9 cellular contexts compared by ENCODE assay signal in the genomic region with DNA sequence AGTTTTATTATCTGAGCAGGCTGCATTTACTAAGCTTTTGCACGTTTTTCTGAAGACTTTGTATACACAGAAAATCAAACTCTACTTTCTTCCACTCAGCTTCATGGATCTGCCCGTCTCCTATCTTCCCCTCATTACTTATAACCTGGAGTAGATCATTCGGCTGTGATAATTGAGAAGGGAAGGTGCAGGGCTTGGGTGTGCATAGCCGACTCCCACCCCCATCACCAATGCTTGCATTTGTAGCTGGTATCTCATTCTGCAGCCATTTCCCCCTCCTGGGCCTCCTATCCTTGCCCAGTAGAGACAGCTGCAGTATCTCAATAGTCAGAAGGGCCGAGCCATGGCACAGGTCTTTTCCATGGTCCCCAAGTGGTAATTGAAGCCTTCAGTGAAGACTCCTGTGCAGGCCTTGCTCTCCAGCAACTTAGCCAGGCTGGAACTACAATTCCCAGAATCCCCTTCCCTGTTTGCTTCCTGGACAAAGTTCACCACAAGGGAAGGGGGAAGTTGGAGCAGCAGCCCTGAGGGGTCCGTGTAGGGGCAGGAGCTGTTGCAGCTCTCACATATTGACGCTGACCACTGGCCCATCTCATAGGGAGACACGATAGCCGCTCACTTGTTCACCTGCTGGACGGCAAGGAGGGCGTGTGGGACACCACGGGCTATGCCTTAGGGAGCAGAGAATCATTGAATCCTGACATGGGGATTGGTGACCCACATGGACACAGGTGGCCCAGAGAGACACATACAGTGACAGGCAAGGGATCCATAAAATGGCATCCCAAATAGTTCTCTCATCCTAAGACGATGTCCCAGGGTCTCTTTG. TPM values are rescaled to one million over a fixed set of nuclear protein-coding genes. Genes with fewer than 3 reads are reported as not detected.
DNase-seq lines count a peak whose midpoint lies in the region; ATAC-seq and TF ChIP-seq lines count a peak whose summit lies in the region.
"Had no signal": no experiment of that assay in that cellular context is flagged by ENCODE, and none has a peak within 500 bp of the region (broad histone marks: within the 10 kb centered on the region; RNA-seq: fewer than 3 reads in every experiment).

No MANE protein-coding gene starts in this region.

- TF ChIP-seq CTCF in AG09309 (IDR thresholded peaks at IDR 0.05; ENCODE audit: control insufficient read depth, insufficient read depth, low read depth, low read length, missing control alignments) (no peak), HL-60 (IDR thresholded peaks at IDR 0.05; ENCODE audit: insufficient read depth, low read length) (no peak), lower lobe of right lung (IDR thresholded peaks at IDR 0.05) (no peak), thyroid gland (IDR thresholded peaks at IDR 0.05) (no peak)

- DNase-seq in AG09309 (ENCODE audit: low read depth), result no peak
- peak in 1 of 2 experiments; percentile 83 for DNase-seq in HL-60 (ENCODE audit: low read depth in 1 of 2, low spot score in 1 of 2)
- DNase-seq in UCSD-AML1 (lab: John Stamatoyannopoulos, UW; ENCODE audit: unreplicated experiment), result peak; percentile 38
- no peak for DNase-seq in lower lobe of right lung
- DNase-seq in cerebellum (ENCODE audit: low spot score), result no peak
- DNase-seq in thyroid gland, result no peak
- DNase-seq: DMS53 had no signal

- no peak for TF ChIP-seq POLR2A in thyroid gland (IDR thresholded peaks at IDR 0.05)

- H3K9me3 ChIP-seq in lower lobe of right lung (no peaks in the 10 kb centered on the region), thyroid gland (no peaks in the 10 kb centered on the region)

- ATAC-seq in lower lobe of right lung (peak in 1 of 2 donors; percentile 27), HG03457 (IDR thresholded peaks at IDR 0.05; ENCODE audit: unreplicated experiment) (no peak), HG03520 (IDR thresholded peaks at IDR 0.05; ENCODE audit: unreplicated experiment) (no peak)

- H3K27ac ChIP-seq in HL-60 (replicated peaks) (peak overlapping the region; percentile 88), lower lobe of right lung (no peak overlapping the region), thyroid gland (no peak overlapping the region)

- intact Hi-C loops in lower lobe of right lung (cut with DNase I), result no loop called here
- intact Hi-C loops in thyroid gland (cut with DNase I), result no loop called here

- H3K36me3 ChIP-seq in lower lobe of right lung (no peaks in the 10 kb centered on the region), thyroid gland (no peaks in the 10 kb centered on the region)

- H3K27me3 ChIP-seq in HL-60 (ENCODE audit: insufficient read depth, poor library complexity, severe bottlenecking), result no peaks in the 10 kb centered on the region
- H3K27me3 ChIP-seq in lower lobe of right lung (ENCODE audit: low read depth), result peaks cover 30% of the 10 kb centered on the region
- no peaks in the 10 kb centered on the region for H3K27me3 ChIP-seq in thyroid gland

- 60 to 62% methylated on average over 8 to 13 of the region's 13 CpGs for WGBS in thyroid gland, 2 donors

- H3K4me1 ChIP-seq in lower lobe of right lung (no peaks in the 10 kb centered on the region), thyroid gland (no peaks in the 10 kb centered on the region)

- H3K4me3 ChIP-seq in AG09309 (ENCODE audit: control insufficient read depth, low read depth, low read length) (peak overlapping the region; percentile 25; the same call in 1 of the 2 replicates), HL-60 (replicated peaks; ENCODE audit: insufficient read depth, low read length) (no peak overlapping the region), lower lobe of right lung (peak overlapping the region; percentile 19), thyroid gland (replicated peaks in 1 of 3) (no peak overlapping the region)

RNA-seq across cellular contexts. Expression of a gene that starts 2.1 kb away (rescaled TPM):
- total RNA-seq in lower lobe of right lung (3.0 TPM), cerebellum (0.82 TPM), thyroid gland (under 1 TPM in 2 of 4 donors, not detected in 2; 0.45 to 0.49 TPM)

RNA-seq across cellular contexts. Expression of a gene that starts 18.0 kb away (rescaled TPM):
- not detected for total RNA-seq in lower lobe of right lung
- not detected for total RNA-seq in cerebellum
- not detected for total RNA-seq in thyroid gland

RNA-seq across cellular contexts. Expression of a gene that starts 41.2 kb away (rescaled TPM):
- total RNA-seq in lower lobe of right lung (5.9 TPM), cerebellum (0.18 TPM), thyroid gland (under 1 TPM in 1 of 4 donors, not detected in 3; 0.11 TPM)

RNA-seq across cellular contexts. Expression of a gene that starts 42.9 kb away (rescaled TPM):
- total RNA-seq in lower lobe of right lung (17.4 TPM), cerebellum (2.6 TPM), thyroid gland (1 to 10 TPM; 1.3 to 5.3 (median 2.9) TPM)

Comparison
In these comparisons a context has a peak if more than half of its experiments do, and no peak if none do; other contexts are left out.
1. H3K4me3 ChIP-seq: peak in AG09309 (single experiment) and lower lobe of right lung (single experiment); none in HL-60 (single experiment) and thyroid gland (0 of 3).